ENCODE assay signal across 8 cellular contexts in the genomic region with DNA sequence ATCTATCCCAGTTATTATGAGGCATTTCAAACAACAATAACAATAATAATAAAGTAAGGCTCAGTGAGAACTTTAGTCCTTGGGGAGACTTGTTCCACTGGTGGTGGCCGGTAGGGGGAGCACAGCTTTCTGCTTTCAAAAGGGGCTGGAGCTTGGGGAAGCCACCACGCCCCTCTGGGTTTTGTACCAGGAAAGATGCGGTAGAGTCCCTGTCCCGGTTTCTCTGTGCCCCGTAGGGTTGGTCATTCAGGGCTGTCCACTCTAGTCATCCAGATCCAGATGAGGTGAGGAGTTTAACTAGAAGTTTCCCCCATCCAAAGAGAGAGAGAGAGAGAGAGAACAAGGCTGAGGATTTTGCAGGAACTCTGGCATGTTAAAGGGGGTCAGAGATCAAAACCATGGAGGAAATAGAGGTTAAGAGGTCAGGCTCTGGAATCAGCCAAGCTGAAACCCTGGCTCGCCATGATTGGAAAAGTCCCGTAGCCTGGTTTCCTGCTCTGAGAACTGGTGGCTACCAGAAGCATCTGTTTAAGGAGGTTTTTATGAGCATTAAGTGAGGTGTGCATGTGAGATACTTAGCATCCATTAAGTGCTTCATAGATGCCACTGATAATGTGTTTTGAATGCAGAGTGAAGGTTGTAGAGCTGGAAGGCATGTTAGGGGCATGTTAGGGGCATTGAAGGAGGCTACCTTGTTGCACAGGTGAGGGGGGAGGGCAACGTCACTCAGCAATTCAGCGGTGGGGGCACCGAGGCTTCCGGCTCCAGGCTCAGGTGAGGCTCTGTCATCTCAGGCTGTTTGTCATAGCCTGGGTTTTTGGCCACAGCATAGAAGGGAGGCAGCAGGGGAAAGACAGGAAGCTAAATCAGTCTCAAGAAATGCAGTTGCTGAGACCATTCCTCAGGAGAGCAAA.
A peak's percentile ranks its signal among the peaks of the same experiment; 100 is the strongest.
DNase-seq lines count a peak whose midpoint lies in the region; ATAC-seq and TF ChIP-seq lines count a peak whose summit lies in the region.

No MANE protein-coding gene starts in this region.

- DNase-seq in NCI-H146 (lab: John Stamatoyannopoulos, UW) (peak; percentile 5), NCI-H146 treated with DMSO at 0.1 percent for 48 hours (lab: John Stamatoyannopoulos, UW; ENCODE audit: unreplicated experiment) (no peak), LHCN-M2 (ENCODE audit: low read depth) (peak; percentile 21), fibroblast of mammary gland (ENCODE audit: low read depth) (peak; percentile 48), sigmoid colon (peak; percentile 61), NCI-H510A (lab: John Stamatoyannopoulos, UW) (no peak)
- DNase-seq in activated CD4-positive, alpha-beta memory T cell treated with anti-CD3 and anti-CD28 coated beads for 36 hours, result peak; percentile 57

- no peak for TF ChIP-seq EP300 in sigmoid colon (IDR thresholded peaks at IDR 0.05)

- H3K4me3 Mint-ChIP-seq in activated CD4-positive, alpha-beta memory T cell treated with anti-CD3 and anti-CD28 coated beads for 36 hours, result no peak overlapping the region

- H3K36me3 Mint-ChIP-seq in activated CD4-positive, alpha-beta memory T cell treated with anti-CD3 and anti-CD28 coated beads for 36 hours, result no peaks in the 10 kb centered on the region

- no peak for TF ChIP-seq POLR2A in sigmoid colon (IDR thresholded peaks at IDR 0.05)

- no peak overlapping the region for H3K27ac Mint-ChIP-seq in activated CD4-positive, alpha-beta memory T cell treated with anti-CD3 and anti-CD28 coated beads for 36 hours

- H3K4me1 Mint-ChIP-seq in activated CD4-positive, alpha-beta memory T cell treated with anti-CD3 and anti-CD28 coated beads for 36 hours (ENCODE audit: low read depth), result peaks cover 3% of the 10 kb centered on the region

- TF ChIP-seq CTCF in fibroblast of mammary gland (conservative IDR thresholded peaks at IDR 0.05; ENCODE audit: control insufficient read depth, insufficient read depth, low read depth, low read length) (peak; percentile 70), sigmoid colon (IDR thresholded peaks at IDR 0.05) (peak in 2 of 4 experiments; percentile 22 to 38)

- H3K4me3 ChIP-seq in fibroblast of mammary gland (ENCODE audit: control insufficient read depth, low read depth, low read length) (no peak overlapping the region), sigmoid colon (no peak overlapping the region)

- H3K27me3 Mint-ChIP-seq in activated CD4-positive, alpha-beta memory T cell treated with anti-CD3 and anti-CD28 coated beads for 36 hours, result no peaks in the 10 kb centered on the region

- H3K9me3 ChIP-seq in sigmoid colon, result no peaks in the 10 kb centered on the region

- WGBS in sigmoid colon, 2 donors, result 30 to 34% methylated on average over 11 of the region's 11 CpGs

- no peaks in the 10 kb centered on the region for H3K36me3 ChIP-seq in sigmoid colon

- H3K9me3 Mint-ChIP-seq in activated CD4-positive, alpha-beta memory T cell treated with anti-CD3 and anti-CD28 coated beads for 36 hours, result no peaks in the 10 kb centered on the region

- H3K27me3 ChIP-seq in sigmoid colon, result no peaks in the 10 kb centered on the region

- ATAC-seq in GM21717 (IDR thresholded peaks at IDR 0.05; ENCODE audit: unreplicated experiment), result peak; percentile 80

- no peak overlapping the region for H3K27ac ChIP-seq in sigmoid colon

- intact Hi-C loops in activated CD4-positive, alpha-beta memory T cell treated with anti-CD3 and anti-CD28 coated beads for 36 hours (cut with micrococcal nuclease), result no loop called here
- intact Hi-C loops in sigmoid colon (cut with DNase I), result no loop called here

- CTCF ChIA-PET in activated CD4-positive, alpha-beta memory T cell treated with anti-CD3 and anti-CD28 coated beads for 36 hours (lab: Charles Lee), result interaction anchor here (0.7 to 2.2 kb wide), 8 partner anchors 11 to 745 kb away, joined by 3 to 7 read pairs (median 3); no protein-coding TSS in a partner anchor

- peaks cover 0 to 1% (median 0%) of the 10 kb centered on the region in 4 donors for H3K4me1 ChIP-seq in sigmoid colon

- POLR2A ChIA-PET in activated CD4-positive, alpha-beta memory T cell treated with anti-CD3 and anti-CD28 coated beads for 36 hours (lab: Charles Lee), result no interaction called here

Comparison
In these comparisons a context has a peak if more than half of its experiments do, and no peak if none do; other contexts are left out.
1. DNase-seq: peak in NCI-H146 (single experiment), LHCN-M2 (single experiment), activated CD4-positive, alpha-beta memory T cell treated with anti-CD3 and anti-CD28 coated beads for 36 hours (single experiment), fibroblast of mammary gland (single experiment) and sigmoid colon (single experiment); none in NCI-H146 treated with DMSO at 0.1 percent for 48 hours (single experiment) and NCI-H510A (single experiment).